In genomic region chr18:36179562-36180334, GRCh38 we compare ENCODE assay signal across 10 cellular contexts. TPM values are rescaled to one million over a fixed set of nuclear protein-coding genes. Genes with fewer than 3 reads are reported as not detected.
DNase-seq lines count a peak whose midpoint lies in the region; ATAC-seq and FAIRE-seq lines count a peak whose summit lies in the region.
"Had no signal": no experiment of that assay in that cellular context is flagged by ENCODE, and none has a peak within 500 bp of the region (broad histone marks: within the 10 kb centered on the region; RNA-seq: fewer than 3 reads in every experiment).

No MANE protein-coding gene starts in this region.

- peak overlapping the region in 4 of 6 donors; percentile 21 to 80 (median 54) for H3K27ac Mint-ChIP-seq in naive B cell

- DNase-seq in AML-193 (lab: John Stamatoyannopoulos, UW) (peak; percentile 59 to 68), MG63 (peak; percentile 48), dedifferentiated amniotic fluid mesenchymal stem cell (ENCODE audit: extremely low spot score) (peak; percentile 65), naive B cell (no peak), HTR-8/SVneo (ENCODE audit: insufficient read length, low spot score) (no peak), SK-N-DZ (ENCODE audit: low spot score) (no peak), H7 (no peak)
- DNase-seq in stimulated activated CD8-positive, alpha-beta memory T cell treated with anti-CD3 and anti-CD28 coated beads, Interleukin-4, amount 100 ng/mL, for 48 hours, result no peak
- DNase-seq: activated CD4-positive, CD25-positive, alpha-beta regulatory T cell; GDM1 had no signal

- peak overlapping the region in 1 of 8 donors; percentile 67 for H3K4me3 Mint-ChIP-seq in naive B cell

- H3K27me3 ChIP-seq in MG63 (no peaks in the 10 kb centered on the region), H7 (ENCODE audit: control insufficient read depth, insufficient read depth, low read length) (no peaks in the 10 kb centered on the region; the same call in 1 of the 2 replicates)

- H3K9me3 Mint-ChIP-seq in naive B cell, result no peaks in the 10 kb centered on the region

- no peak for FAIRE-seq in HTR-8/SVneo (lab: Jason Lieb, UNC)

- H3K36me3 Mint-ChIP-seq in naive B cell, result peaks cover 10 to 16% of the 10 kb centered on the region in 2 donors

- peaks cover 22 to 27% (median 25%) of the 10 kb centered on the region in 3 donors for H3K4me1 Mint-ChIP-seq in naive B cell

- H3K9me3 ChIP-seq in MG63, result no peaks in the 10 kb centered on the region

- H3K36me3 ChIP-seq in MG63, result peaks cover 8% of the 10 kb centered on the region
- peaks cover 7% of the 10 kb centered on the region for H3K36me3 ChIP-seq in H7 (replicated peaks; ENCODE audit: control insufficient read depth, insufficient read depth, low read length)

- H3K27me3 Mint-ChIP-seq in naive B cell, result no peaks in the 10 kb centered on the region

- peak; percentile 56 to 69 for ATAC-seq in naive B cell (ENCODE audit: low read depth in 2 of 2)

- no peak overlapping the region for H3K4me3 ChIP-seq in MG63
- H3K4me3 ChIP-seq in H7 (ENCODE audit: insufficient read depth, low read depth, low read length), result no peak overlapping the region

RNA-seq across cellular contexts. Expression of gene MOCOS, which starts 7.5 kb away (rescaled TPM):
- total RNA-seq in MG63 (2014; rRNA removed; shearing (Covaris generic); ENCODE audit: low replicate concordance), result 13.4 and 16.4 TPM in 2 replicates
- polyA plus RNA-seq in naive B cell (ENCODE audit: low read depth in 6 of 6), result under 1 TPM in 1 of 6 donors, not detected in 5; 0.08 TPM
- polyA plus RNA-seq in SK-N-DZ (2014; cell fraction: cytosol; rRNA removed), result not detected in 2 replicates
- 0.02 TPM in 2 replicates for polyA plus RNA-seq in SK-N-DZ (2014; cell fraction: nucleus; rRNA removed)
- total RNA-seq in H7 (2014; rRNA removed; shearing (Covaris generic)), result 1.7 and 2.4 TPM in 2 replicates

RNA-seq across cellular contexts. Expression of gene ELP2, which starts 50.0 kb away (rescaled TPM):
- 85.7 and 109 TPM in 2 replicates for total RNA-seq in MG63 (2014; rRNA removed; shearing (Covaris generic); ENCODE audit: low replicate concordance)
- 100 to 1,000 TPM in 1 of 6 donors, 10 to 100 TPM in 5; 65.3 to 114 (median 80.7) TPM for polyA plus RNA-seq in naive B cell (ENCODE audit: low read depth in 6 of 6)
- 87.2 and 95.2 TPM in 2 replicates for polyA plus RNA-seq in SK-N-DZ (2014; cell fraction: cytosol; rRNA removed)
- 113 and 126 TPM in 2 replicates for polyA plus RNA-seq in SK-N-DZ (2014; cell fraction: nucleus; rRNA removed)
- total RNA-seq in H7 (2014; rRNA removed; shearing (Covaris generic)), result 92.2 and 144 TPM in 2 replicates

RNA-seq across cellular contexts. Expression of gene SLC39A6, which starts 50.6 kb away (rescaled TPM):
- 63.0 and 80.9 TPM in 2 replicates for total RNA-seq in MG63 (2014; rRNA removed; shearing (Covaris generic); ENCODE audit: low replicate concordance)
- 10 to 100 TPM; 24.1 to 34.4 (median 32.0) TPM for polyA plus RNA-seq in naive B cell (ENCODE audit: low read depth in 6 of 6)
- 141 and 161 TPM in 2 replicates for polyA plus RNA-seq in SK-N-DZ (2014; cell fraction: cytosol; rRNA removed)
- polyA plus RNA-seq in SK-N-DZ (2014; cell fraction: nucleus; rRNA removed), result 63.8 and 68.6 TPM in 2 replicates
- 36.2 and 36.7 TPM in 2 replicates for total RNA-seq in H7 (2014; rRNA removed; shearing (Covaris generic))

Comparison
In these comparisons a context has a peak if more than half of its experiments do, and no peak if none do; other contexts are left out.
1. DNase-seq: peak in AML-193 (2 of 2), MG63 (single experiment) and dedifferentiated amniotic fluid mesenchymal stem cell (single experiment); none in naive B cell (single experiment), HTR-8/SVneo (single experiment), stimulated activated CD8-positive, alpha-beta memory T cell treated with anti-CD3 and anti-CD28 coated beads, Interleukin-4, amount 100 ng/mL, for 48 hours (single experiment), SK-N-DZ (single experiment) and H7 (single experiment).